ENCODE assay signal across 8 cellular contexts in the genomic region with DNA sequence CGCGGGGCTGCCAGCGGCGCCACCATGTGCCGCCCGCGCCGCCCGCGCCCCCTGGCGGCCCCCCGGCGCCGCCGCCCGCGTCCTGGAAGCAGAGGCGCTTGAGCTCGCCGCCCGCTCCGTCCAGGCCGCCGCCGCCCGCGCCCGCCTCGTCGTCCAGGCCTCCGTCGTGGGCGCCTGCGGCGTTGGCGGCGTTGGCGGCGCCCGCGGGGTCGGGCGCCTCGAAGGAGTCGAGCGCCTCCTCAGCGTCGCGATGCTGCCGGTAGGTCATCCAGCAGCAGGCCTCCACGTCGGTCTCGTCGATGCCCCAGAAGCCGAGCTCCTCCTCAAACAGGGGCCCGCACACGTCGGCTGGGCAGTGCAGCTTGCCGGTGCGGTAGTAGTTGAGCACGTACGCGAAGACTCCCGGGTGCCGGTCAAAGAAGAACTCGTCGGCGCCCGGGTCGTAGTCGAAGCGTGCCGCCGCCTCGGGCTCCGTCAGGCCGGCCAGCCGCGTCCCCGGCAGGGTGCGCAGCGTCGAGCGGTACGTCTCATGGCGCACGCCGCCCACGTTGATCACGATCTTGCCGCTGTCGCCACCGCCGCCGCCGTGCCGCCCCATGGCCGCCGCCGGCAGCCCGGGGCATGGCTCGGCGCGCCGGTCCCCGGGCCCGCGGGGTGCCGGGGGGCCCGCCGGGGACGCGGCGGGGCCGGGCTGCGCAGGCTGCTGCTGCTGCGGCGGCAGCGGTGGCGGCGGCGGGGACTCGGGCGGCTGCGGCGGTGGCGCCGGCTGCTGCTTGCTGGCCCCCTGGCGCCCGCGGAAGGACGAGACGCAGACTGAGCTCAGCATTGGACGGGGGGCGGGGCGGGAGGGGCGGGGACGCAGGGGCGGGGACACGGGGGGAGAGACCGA. TPM values are rescaled to one million over a fixed set of nuclear protein-coding genes. Genes with fewer than 3 reads are reported as not detected.
A peak's percentile ranks its signal among the peaks of the same experiment; 100 is the strongest.
DNase-seq lines count a peak whose midpoint lies in the region; ATAC-seq and TF ChIP-seq lines count a peak whose summit lies in the region.

No MANE protein-coding gene starts in this region.

- H3K27me3 ChIP-seq in Caco-2 (replicated peaks; ENCODE audit: control insufficient read depth, insufficient read depth, low read length) (no peaks in the 10 kb centered on the region), transverse colon (peaks cover 72% of the 10 kb centered on the region)

- peak in 1 of 2 experiments; percentile 11 for TF ChIP-seq CTCF in Caco-2 (IDR thresholded peaks at IDR 0.05; ENCODE audit: insufficient read depth in 1 of 2, low read depth in 1 of 2, low read length in 1 of 2, severe bottlenecking in 1 of 2, unreplicated experiment in 1 of 2)
- TF ChIP-seq CTCF in transverse colon (IDR thresholded peaks at IDR 0.05): peak in 1 of 5 experiments; percentile 11
- no peak for TF ChIP-seq CTCF in endothelial cell (IDR thresholded peaks at IDR 0.05; ENCODE audit: unreplicated experiment)

- intact Hi-C loops in Caco-2 (cut with micrococcal nuclease; ENCODE audit: unreplicated experiment) (no loop called here), transverse colon (cut with DNase I; ENCODE audit: low total_unique reads) (no loop called here)

- no peak for TF ChIP-seq EP300 in transverse colon (IDR thresholded peaks at IDR 0.05; ENCODE audit: low read depth)

- POLR2A ChIA-PET in Caco-2 (lab: Charles Lee): interaction anchor here (0.6 to 1.4 kb wide), 14 partner anchors 10 to 688 kb away, joined by 3 to 13 read pairs (median 4); a partner anchor contains a TSS

- H3K4me1 Mint-ChIP-seq in Caco-2 (ENCODE audit: low read depth, unreplicated experiment) (peaks cover 44% of the 10 kb centered on the region), endothelial cell (ENCODE audit: unreplicated experiment) (no peaks in the 10 kb centered on the region)
- H3K4me1 Mint-ChIP-seq in activated naive CD4-positive, alpha-beta T cell treated with anti-CD3 and anti-CD28 coated beads, Interleukin-2, amount 10 ng/mL, durations not matched to agents 7 days and 5 days: peaks cover 68% of the 10 kb centered on the region

- peak overlapping the region; percentile 68 for H3K4me3 ChIP-seq in Caco-2 (ENCODE audit: low read depth, low read length)
- peak overlapping the region; percentile 30 for H3K4me3 ChIP-seq in mesodermal cell (ENCODE audit: extremely low read depth, insufficient read depth, low read length, poor library complexity, severe bottlenecking)
- peak overlapping the region in 2 of 4 donors; percentile 30 to 49 for H3K4me3 ChIP-seq in transverse colon

- no TSS peak for BruUV-seq in Caco-2 (replicated peaks; lab: Mats Ljungman, UMichigan)

- peak overlapping the region; percentile 100 for H3K27ac Mint-ChIP-seq in Caco-2 (ENCODE audit: unreplicated experiment)
- no peak overlapping the region for H3K27ac Mint-ChIP-seq in activated naive CD4-positive, alpha-beta T cell treated with anti-CD3 and anti-CD28 coated beads, Interleukin-2, amount 10 ng/mL, durations not matched to agents 7 days and 5 days
- no peak overlapping the region for H3K27ac Mint-ChIP-seq in endothelial cell (ENCODE audit: unreplicated experiment)

- ATAC-seq in GM19025 (IDR thresholded peaks at IDR 0.05; ENCODE audit: low read depth, unreplicated experiment): peak; percentile 5
- peak; percentile 7 for ATAC-seq in HG03520 (IDR thresholded peaks at IDR 0.05; ENCODE audit: unreplicated experiment)

- DNase-seq in Caco-2: peak in 1 of 2 experiments; percentile 68
- no peak for DNase-seq in activated naive CD4-positive, alpha-beta T cell treated with anti-CD3 and anti-CD28 coated beads, Interleukin-2, amount 10 ng/mL, durations not matched to agents 7 days and 5 days
- DNase-seq in NCI-H1694 treated with DMSO at 0.1 percent for 48 hours (lab: John Stamatoyannopoulos, UW): no peak
- no peak for DNase-seq in transverse colon
- DNase-seq in endothelial cell (ENCODE audit: low spot score): no peak

- H3K4me3 Mint-ChIP-seq in Caco-2 (ENCODE audit: unreplicated experiment) (peak overlapping the region; percentile 99), endothelial cell (ENCODE audit: unreplicated experiment) (no peak overlapping the region)
- peak overlapping the region; percentile 81 for H3K4me3 Mint-ChIP-seq in activated naive CD4-positive, alpha-beta T cell treated with anti-CD3 and anti-CD28 coated beads, Interleukin-2, amount 10 ng/mL, durations not matched to agents 7 days and 5 days

- CTCF ChIA-PET in Caco-2 (lab: Charles Lee): interaction anchor here (0.5 to 2.1 kb wide), 26 partner anchors 13 to 1994 kb away, joined by 3 to 23 read pairs (median 4); a partner anchor contains a TSS
- CTCF ChIA-PET in activated naive CD4-positive, alpha-beta T cell treated with anti-CD3 and anti-CD28 coated beads, Interleukin-2, amount 10 ng/mL, durations not matched to agents 7 days and 5 days (lab: Charles Lee): interaction anchor here (0.6 to 1.4 kb wide), 8 partner anchors 9 to 92 kb away, joined by 3 to 5 read pairs (median 4); no protein-coding TSS in a partner anchor

- H3K9me3 Mint-ChIP-seq in Caco-2 (ENCODE audit: unreplicated experiment) (peaks cover 16% of the 10 kb centered on the region), endothelial cell (ENCODE audit: unreplicated experiment) (peaks cover 48% of the 10 kb centered on the region)
- H3K9me3 Mint-ChIP-seq in activated naive CD4-positive, alpha-beta T cell treated with anti-CD3 and anti-CD28 coated beads, Interleukin-2, amount 10 ng/mL, durations not matched to agents 7 days and 5 days: peaks cover 8% of the 10 kb centered on the region

- H3K27ac ChIP-seq in mesodermal cell (ENCODE audit: low read depth, low read length, severe bottlenecking) (no peak overlapping the region), transverse colon (no peak overlapping the region)

- in situ Hi-C loops in transverse colon (cut with MboI; ENCODE audit: low pct_ligation_motif_present in 1 of 4, low pct_unique_long_range_greater_than_20kb in 1 of 4, low sequenced_read_pairs in 3 of 4): no loop called here

- TF ChIP-seq POLR2A in transverse colon (IDR thresholded peaks at IDR 0.05): no peak

- peaks cover 69% of the 10 kb centered on the region for H3K36me3 Mint-ChIP-seq in Caco-2 (ENCODE audit: insufficient read depth, unreplicated experiment)
- H3K36me3 Mint-ChIP-seq in activated naive CD4-positive, alpha-beta T cell treated with anti-CD3 and anti-CD28 coated beads, Interleukin-2, amount 10 ng/mL, durations not matched to agents 7 days and 5 days: peaks cover 20% of the 10 kb centered on the region
- peaks cover 43% of the 10 kb centered on the region for H3K36me3 Mint-ChIP-seq in endothelial cell (ENCODE audit: low read depth, unreplicated experiment)

- 20 to 24% methylated on average over 75 to 104 of the region's 141 CpGs for WGBS in mesodermal cell (ENCODE audit: insufficient coverage in 2 of 2), 2 experiments
- WGBS in transverse colon (ENCODE audit: low coverage in 1 of 2), 2 donors: 0% methylated on average over 3 of the region's 141 CpGs; no CpG with 5 or more reads in 1 of the 2 donors

- peaks cover 35% of the 10 kb centered on the region for H3K4me1 ChIP-seq in Caco-2
- peaks cover 2% of the 10 kb centered on the region for H3K4me1 ChIP-seq in mesodermal cell (ENCODE audit: control insufficient read depth, insufficient read depth, low read length, poor library complexity, severe bottlenecking)
- H3K4me1 ChIP-seq in transverse colon: peaks cover 3 to 53% (median 39%) of the 10 kb centered on the region in 4 donors

- H3K36me3 ChIP-seq in Caco-2 (ENCODE audit: control insufficient read depth, insufficient read depth, low read length) (no peaks in the 10 kb centered on the region), mesodermal cell (ENCODE audit: control insufficient read depth, insufficient read depth, low read length) (no peaks in the 10 kb centered on the region), transverse colon (no peaks in the 10 kb centered on the region)

- H3K27me3 Mint-ChIP-seq in Caco-2 (ENCODE audit: insufficient read depth, unreplicated experiment) (peaks cover 10% of the 10 kb centered on the region), endothelial cell (ENCODE audit: unreplicated experiment) (peaks cover 38% of the 10 kb centered on the region)
- H3K27me3 Mint-ChIP-seq in activated naive CD4-positive, alpha-beta T cell treated with anti-CD3 and anti-CD28 coated beads, Interleukin-2, amount 10 ng/mL, durations not matched to agents 7 days and 5 days: peaks cover 86% of the 10 kb centered on the region

- H3K9me3 ChIP-seq in Caco-2 (no peaks in the 10 kb centered on the region), mesodermal cell (ENCODE audit: control insufficient read depth, low read length) (peaks cover 7% of the 10 kb centered on the region), transverse colon (no peaks in the 10 kb centered on the region)

RNA-seq across cellular contexts. Expression of a gene that starts 0.7 kb away (rescaled TPM):
- total RNA-seq in Caco-2 (2022) (20.6 and 24.6 TPM in 2 replicates), transverse colon (under 1 TPM; 0.27 to 0.64 (median 0.49) TPM), endothelial cell (ENCODE audit: unreplicated experiment) (not detected)
- polyA plus RNA-seq in mesodermal cell (2013, experiment 1 of 2): 4.1 TPM
- polyA plus RNA-seq in mesodermal cell (2013, experiment 2 of 2): 2.7 TPM

RNA-seq across cellular contexts. Expression of a gene that starts 36.9 kb away (rescaled TPM):
- total RNA-seq in Caco-2 (2022): 1.2 and 1.6 TPM in 2 replicates
- 0.37 TPM for polyA plus RNA-seq in mesodermal cell (2013, experiment 1 of 2)
- 0.46 TPM for polyA plus RNA-seq in mesodermal cell (2013, experiment 2 of 2)
- 1 to 10 TPM; 1.6 to 5.0 (median 3.1) TPM for total RNA-seq in transverse colon
- total RNA-seq in endothelial cell (ENCODE audit: unreplicated experiment): not detected

RNA-seq across cellular contexts. Expression of a gene that starts 47.8 kb away (rescaled TPM):
- total RNA-seq in Caco-2 (2022): 38.3 and 40.3 TPM in 2 replicates
- 26.9 TPM for polyA plus RNA-seq in mesodermal cell (2013, experiment 1 of 2)
- 21.0 TPM for polyA plus RNA-seq in mesodermal cell (2013, experiment 2 of 2)
- 100 to 1,000 TPM in 2 of 4 donors, 10 to 100 TPM in 2; 80.8 to 192 (median 102) TPM for total RNA-seq in transverse colon
- total RNA-seq in endothelial cell (ENCODE audit: unreplicated experiment): 21.6 TPM

RNA-seq across cellular contexts. Expression of a gene that starts 55.6 kb away (rescaled TPM):
- total RNA-seq in Caco-2 (2022) (128 TPM in 2 replicates), transverse colon (10 to 100 TPM; 14.6 to 59.1 (median 25.9) TPM), endothelial cell (ENCODE audit: unreplicated experiment) (54.4 TPM)
- polyA plus RNA-seq in mesodermal cell (2013, experiment 1 of 2): 55.9 TPM
- polyA plus RNA-seq in mesodermal cell (2013, experiment 2 of 2): 43.8 TPM

Comparison
In these comparisons a context has a peak if more than half of its experiments do, and no peak if none do; other contexts are left out.
1. RNA of a gene that starts 0.7 kb away (total RNA-seq): 20.6 to 24.6 TPM in Caco-2; 0.27 to 0.64 TPM in transverse colon and not detected in endothelial cell (single experiment); every median in the first group is over 10 times any median in the second.